ENCODE assay signal across 30 cellular contexts in the genomic region with DNA sequence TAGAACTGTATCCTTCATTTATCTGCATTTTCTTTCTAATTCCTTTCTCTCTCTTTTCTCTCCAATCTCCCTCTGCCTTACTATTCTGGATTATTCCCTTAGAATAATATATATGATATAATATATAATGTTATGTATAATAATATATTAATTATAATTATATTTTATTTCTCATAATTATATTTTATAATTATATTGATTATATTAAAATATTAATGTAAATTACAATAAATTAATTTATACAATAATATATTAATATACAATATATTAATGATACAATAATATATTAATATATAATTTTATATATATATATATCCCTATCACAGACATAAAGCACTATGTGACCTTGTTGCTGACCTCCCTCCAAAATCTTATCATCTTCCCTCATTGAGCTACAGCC.
"Had no signal": no experiment of that assay in that cellular context is flagged by ENCODE, and none has a peak within 500 bp of the region (broad histone marks: within the 10 kb centered on the region; RNA-seq: fewer than 3 reads in every experiment).

No MANE protein-coding gene starts in this region.

- H3K4me3 ChIP-seq: left lung, lower lobe of right lung, neural progenitor cell, right atrium auricular region, right lobe of liver, smooth muscle cell, testis, thyroid gland, transverse colon, upper lobe of left lung, vagina had no signal

- H3K4me1 Mint-ChIP-seq: naive B cell; natural killer cell; nephron progenitor cell; neural progenitor cell; stimulated activated memory B cell treated with anti-CD40 and anti-IgM and Interleukin-4, amounts not matched to agents 10 μg/mL and 1 μg/mL and 100 μg/mL, for 72 hours; stimulated activated naive CD8-positive, alpha-beta T cell treated with anti-CD3 and anti-CD28 coated beads, Interleukin-15, amount 100 ng/mL, for 72 hours had no signal

- ATAC-seq: left colon; left lung; lower lobe of right lung; natural killer cell; right lobe of liver; stimulated activated memory B cell treated with anti-CD40 and anti-IgM and Interleukin-4, amounts not matched to agents 10 μg/mL and 1 μg/mL and 100 μg/mL, for 72 hours; stimulated activated naive CD8-positive, alpha-beta T cell treated with anti-CD3 and anti-CD28 coated beads, Interleukin-15, amount 100 ng/mL, for 72 hours had no signal

- H3K4me1 ChIP-seq: left lung, lower lobe of right lung, neural progenitor cell, right atrium auricular region, right lobe of liver, testis, thyroid gland, transverse colon, upper lobe of left lung, vagina had no signal

- FAIRE-seq: keratinocyte had no signal

- H3K36me3 Mint-ChIP-seq: naive B cell; neural progenitor cell; stimulated activated memory B cell treated with anti-CD40 and anti-IgM and Interleukin-4, amounts not matched to agents 10 μg/mL and 1 μg/mL and 100 μg/mL, for 72 hours had no signal

- DNase-seq: hippocampal formation; left colon; left lung; lower lobe of right lung; mammary epithelial cell; mesenchymal stem cell; naive B cell; natural killer cell; nephron progenitor cell; occipital lobe; right lobe of liver; stimulated activated CD4-positive, alpha-beta T cell treated with anti-CD3 and anti-CD28 coated beads, Interleukin-1b, Interleukin-23, amount 100 ng/mL, for 48 hours; stimulated activated CD4-positive, alpha-beta T cell treated with anti-CD3 and anti-CD28 coated beads, Interleukin-2, amount 100 ng/mL, for 48 hours; stimulated activated CD4-positive, alpha-beta T cell treated with anti-CD3 and anti-CD28 coated beads, Interleukin-4, amount 100 ng/mL, for 4 hours; stimulated activated CD8-positive, alpha-beta memory T cell treated with anti-CD3 and anti-CD28 coated beads, Interleukin-4, amount 100 ng/mL, for 48 hours; stimulated activated naive CD4-positive, alpha-beta T cell treated with Interleukin-2 at 50 U/mL for 16 hours; stimulated activated naive CD8-positive, alpha-beta T cell treated with anti-CD3 and anti-CD28 coated beads, Interleukin-15, amount 100 ng/mL, for 72 hours; substantia nigra; testis; thyroid gland; transverse colon; upper lobe of left lung had no signal

- H3K4me3 Mint-ChIP-seq: naive B cell; natural killer cell; nephron progenitor cell; neural progenitor cell; stimulated activated memory B cell treated with anti-CD40 and anti-IgM and Interleukin-4, amounts not matched to agents 10 μg/mL and 1 μg/mL and 100 μg/mL, for 72 hours; stimulated activated naive CD8-positive, alpha-beta T cell treated with anti-CD3 and anti-CD28 coated beads, Interleukin-15, amount 100 ng/mL, for 72 hours had no signal

- H3K9me3 Mint-ChIP-seq: nephron progenitor cell, neural progenitor cell had no signal

- H3K36me3 ChIP-seq: left lung, lower lobe of right lung, neural progenitor cell, neutrophil, right atrium auricular region, right lobe of liver, thyroid gland, transverse colon, upper lobe of left lung, vagina had no signal

- H3K27ac Mint-ChIP-seq: natural killer cell; nephron progenitor cell; neural progenitor cell; progenitor cell of endocrine pancreas; stimulated activated memory B cell treated with anti-CD40 and anti-IgM and Interleukin-4, amounts not matched to agents 10 μg/mL and 1 μg/mL and 100 μg/mL, for 72 hours; stimulated activated naive CD8-positive, alpha-beta T cell treated with anti-CD3 and anti-CD28 coated beads, Interleukin-15, amount 100 ng/mL, for 72 hours had no signal

- H3K27ac ChIP-seq: left lung, lower lobe of right lung, neural progenitor cell, neutrophil, right atrium auricular region, right lobe of liver, testis, thyroid gland, transverse colon, upper lobe of left lung, vagina had no signal

- H3K27me3 Mint-ChIP-seq: naive B cell; progenitor cell of endocrine pancreas; stimulated activated memory B cell treated with anti-CD40 and anti-IgM and Interleukin-4, amounts not matched to agents 10 μg/mL and 1 μg/mL and 100 μg/mL, for 72 hours; stimulated activated naive CD8-positive, alpha-beta T cell treated with anti-CD3 and anti-CD28 coated beads, Interleukin-15, amount 100 ng/mL, for 72 hours had no signal

- H3K9ac ChIP-seq: neural progenitor cell had no signal

- H3K9me3 ChIP-seq: lower lobe of right lung, neutrophil, right atrium auricular region, right lobe of liver, testis, thyroid gland, transverse colon, upper lobe of left lung, vagina had no signal
